In genomic region chr20:22654243-22654642, GRCh38 we compare ENCODE assay signal across 21 cellular contexts.
DNase-seq lines count a peak whose midpoint lies in the region; ATAC-seq, FAIRE-seq and TF ChIP-seq lines count a peak whose summit lies in the region.
"Had no signal": no experiment of that assay in that cellular context is flagged by ENCODE, and none has a peak within 500 bp of the region (broad histone marks: within the 10 kb centered on the region; RNA-seq: fewer than 3 reads in every experiment).

No MANE protein-coding gene starts in this region.

- TF ChIP-seq POLR2A in HepG2 (IDR thresholded peaks at IDR 0.05; ENCODE audit: insufficient read depth in 1 of 2, low read depth in 2 of 2, low read length in 2 of 2) (no peak), right lobe of liver (IDR thresholded peaks at IDR 0.05) (no peak)

- H2AFZ ChIP-seq in HepG2 (ENCODE audit: low read length): no peak overlapping the region
- H2AFZ ChIP-seq: GM23248 had no signal

- H3K9me3 ChIP-seq in HepG2 (ENCODE audit: low read length): no peaks in the 10 kb centered on the region
- no peaks in the 10 kb centered on the region for H3K9me3 ChIP-seq in right lobe of liver
- H3K9me3 ChIP-seq in naive thymus-derived CD4-positive, alpha-beta T cell (ENCODE audit: control insufficient read depth in 2 of 3, low read length in 3 of 3): no peaks in the 10 kb centered on the region
- H3K9me3 ChIP-seq: Caco-2 had no signal

- H3K79me2 ChIP-seq in HepG2 (ENCODE audit: insufficient read depth, low read length): no peaks in the 10 kb centered on the region

- no peak for FAIRE-seq in HepG2 (lab: Jason Lieb, UNC)
- peak; percentile 94 for FAIRE-seq in urothelium cell line (lab: Jason Lieb, UNC)
- FAIRE-seq: A204.1, G401.6, GM18507 had no signal

- H3K9ac ChIP-seq in HepG2 (ENCODE audit: insufficient read depth, low read depth, low read length): no peak overlapping the region
- H3K9ac ChIP-seq: BLaER1, GM23248 had no signal

- H3K4me3 Mint-ChIP-seq in naive thymus-derived CD4-positive, alpha-beta T cell: no peak overlapping the region
- no peak overlapping the region for H3K4me3 Mint-ChIP-seq in T-cell
- H3K4me3 Mint-ChIP-seq: B cell; CD4-positive, CD25-positive, alpha-beta regulatory T cell; CD8-positive, alpha-beta T cell; H9 had no signal

- WGBS in HepG2 (ENCODE audit: low lambda C conversion rate): 68% methylated on average over 7 of the region's 7 CpGs
- 91% methylated on average over 3 of the region's 7 CpGs for WGBS in right lobe of liver (ENCODE audit: insufficient coverage, low coverage, low lambda C conversion rate, missing lambda C conversion rate)

- in situ Hi-C loops in HepG2 (cut with HindIII; ENCODE audit: extremely low pct_ligation_motif_present, low pct_unique_long_range_greater_than_20kb): no loop called here

- H3K36me3 Mint-ChIP-seq in naive thymus-derived CD4-positive, alpha-beta T cell: no peaks in the 10 kb centered on the region
- no peaks in the 10 kb centered on the region for H3K36me3 Mint-ChIP-seq in T-cell
- H3K36me3 Mint-ChIP-seq: CD4-positive, CD25-positive, alpha-beta regulatory T cell; CD8-positive, alpha-beta T cell had no signal

- no peak for ATAC-seq in HepG2
- no peak for ATAC-seq in right lobe of liver
- peak; percentile 18 for ATAC-seq in naive thymus-derived CD4-positive, alpha-beta T cell
- ATAC-seq in T-cell (replicated peaks in 1 of 4): no peak
- ATAC-seq: CD8-positive, alpha-beta T cell; HCT116 had no signal

- TF ChIP-seq EP300 in HepG2 (IDR thresholded peaks at IDR 0.05; ENCODE audit: low read depth in 2 of 2, low read length in 2 of 2) (no peak), HepG2 (CRISPR knock-in tag; IDR thresholded peaks at IDR 0.05; ENCODE audit: borderline replicate concordance) (no peak)

- H3K4me1 Mint-ChIP-seq in naive thymus-derived CD4-positive, alpha-beta T cell: peaks cover 0 to 2% (median 0%) of the 10 kb centered on the region in 7 donors
- H3K4me1 Mint-ChIP-seq in T-cell: no peaks in the 10 kb centered on the region
- H3K4me1 Mint-ChIP-seq: B cell; CD4-positive, CD25-positive, alpha-beta regulatory T cell had no signal

- H3K9me3 Mint-ChIP-seq in naive thymus-derived CD4-positive, alpha-beta T cell: peaks cover 0 to 4% (median 0%) of the 10 kb centered on the region in 11 donors
- H3K9me3 Mint-ChIP-seq in T-cell: no peaks in the 10 kb centered on the region
- H3K9me3 Mint-ChIP-seq: CD8-positive, alpha-beta T cell; H9 had no signal

- intact Hi-C loops in HepG2 (cut with micrococcal nuclease; ENCODE audit: unreplicated experiment): no loop called here
- intact Hi-C loops in right lobe of liver (cut with DNase I): no loop called here
- intact Hi-C loops in naive thymus-derived CD4-positive, alpha-beta T cell (cut with micrococcal nuclease): no loop called here

- H3K36me3 ChIP-seq in HepG2 (replicated peaks in 1 of 2; ENCODE audit: control insufficient read depth in 1 of 2, insufficient read depth in 2 of 2, low read length in 2 of 2): no peaks in the 10 kb centered on the region
- H3K36me3 ChIP-seq in right lobe of liver: no peaks in the 10 kb centered on the region
- H3K36me3 ChIP-seq in naive thymus-derived CD4-positive, alpha-beta T cell (ENCODE audit: control insufficient read depth in 2 of 3, insufficient read depth in 3 of 3, low read length in 3 of 3): no peaks in the 10 kb centered on the region
- H3K36me3 ChIP-seq: BLaER1 had no signal

- H3K27me3 ChIP-seq in HepG2 (ENCODE audit: control insufficient read depth in 1 of 2, insufficient read depth in 2 of 2, low read length in 2 of 2) (peaks cover 2 to 31% of the 10 kb centered on the region in 2 experiments; a peak in 3 of 5 replicates), right lobe of liver (no peaks in the 10 kb centered on the region)
- H3K27me3 ChIP-seq in naive thymus-derived CD4-positive, alpha-beta T cell (ENCODE audit: control insufficient read depth in 2 of 2, insufficient read depth in 2 of 2, low read length in 2 of 2): no peaks in the 10 kb centered on the region
- H3K27me3 ChIP-seq: BLaER1 had no signal

- H3K4me1 ChIP-seq in HepG2 (ENCODE audit: insufficient read depth, low read length) (no peaks in the 10 kb centered on the region), right lobe of liver (no peaks in the 10 kb centered on the region)
- H3K4me1 ChIP-seq in naive thymus-derived CD4-positive, alpha-beta T cell (ENCODE audit: control insufficient read depth in 2 of 2, insufficient read depth in 2 of 2, low read length in 2 of 2): no peaks in the 10 kb centered on the region
- H3K4me1 ChIP-seq: Caco-2 had no signal

- no peak for TF ChIP-seq CTCF in HepG2 (CRISPR knock-in tag; IDR thresholded peaks at IDR 0.05)
- no peak for TF ChIP-seq CTCF in right lobe of liver (IDR thresholded peaks at IDR 0.05)

- no peak for DNase-seq in HepG2 (ENCODE audit: low spot score)
- DNase-seq in right lobe of liver: no peak
- DNase-seq in naive thymus-derived CD4-positive, alpha-beta T cell: no peak
- DNase-seq in urothelium cell line (ENCODE audit: low spot score): no peak
- DNase-seq in T-cell: no peak
- DNase-seq in SKM-1 treated with dmso at 0.1 percent for 144 hours (lab: John Stamatoyannopoulos, UW; ENCODE audit: unreplicated experiment): no peak
- DNase-seq: Caco-2; CD4-positive, CD25-positive, alpha-beta regulatory T cell; CD8-positive, alpha-beta T cell; DMS153; DND-41; GM23248; H9 had no signal

- no peaks in the 10 kb centered on the region for H4K20me1 ChIP-seq in HepG2 (ENCODE audit: insufficient read depth, low read length)
- H4K20me1 ChIP-seq: BLaER1 had no signal

- TF ChIP-seq RAD21 in HepG2 (CRISPR knock-in tag; IDR thresholded peaks at IDR 0.05): no peak

- H3K27ac ChIP-seq in HepG2 (ENCODE audit: extremely low read length, insufficient read depth, low read length): no peak overlapping the region
- H3K27ac ChIP-seq in right lobe of liver: no peak overlapping the region
- H3K27ac ChIP-seq in naive thymus-derived CD4-positive, alpha-beta T cell (ENCODE audit: low read depth, low read length): no peak overlapping the region
- H3K27ac ChIP-seq: 22Rv1, BLaER1, C4-2B, GM23248 had no signal

- POLR2A ChIA-PET in HepG2 (lab: Yijun Ruan, JAX): no interaction called here
- POLR2A ChIA-PET in naive thymus-derived CD4-positive, alpha-beta T cell (lab: Charles Lee): no interaction called here
- POLR2A ChIA-PET in T-cell (lab: Charles Lee): no interaction called here

- CTCF ChIA-PET in HepG2 (lab: Yijun Ruan, JAX; ENCODE audit: low intra/inter-chr PET ratio, low total read pairs): no interaction called here
- CTCF ChIA-PET in naive thymus-derived CD4-positive, alpha-beta T cell (lab: Charles Lee): no interaction called here
- CTCF ChIA-PET in T-cell (lab: Charles Lee): no interaction called here

- no peak overlapping the region for H3K27ac Mint-ChIP-seq in naive thymus-derived CD4-positive, alpha-beta T cell
- H3K27ac Mint-ChIP-seq in T-cell: no peak overlapping the region
- H3K27ac Mint-ChIP-seq: B cell; CD4-positive, CD25-positive, alpha-beta regulatory T cell; CD8-positive, alpha-beta T cell; H9 had no signal

- no peak overlapping the region for H3K4me2 ChIP-seq in HepG2 (ENCODE audit: low read depth, low read length)

- no TSS peak for BruUV-seq in HepG2 (replicated peaks; lab: Mats Ljungman, UMichigan)

- H3K4me3 ChIP-seq in HepG2 (replicated peaks in 1 of 3; ENCODE audit: insufficient read depth in 1 of 3, low read depth in 2 of 3, low read length in 3 of 3) (no peak overlapping the region), right lobe of liver (no peak overlapping the region)
- H3K4me3 ChIP-seq in naive thymus-derived CD4-positive, alpha-beta T cell (ENCODE audit: low read length): no peak overlapping the region
- H3K4me3 ChIP-seq: BLaER1, GM23248 had no signal

- peaks cover 0 to 16% (median 0%) of the 10 kb centered on the region in 5 donors for H3K27me3 Mint-ChIP-seq in naive thymus-derived CD4-positive, alpha-beta T cell
- no peaks in the 10 kb centered on the region for H3K27me3 Mint-ChIP-seq in T-cell
- H3K27me3 Mint-ChIP-seq: CD4-positive, CD25-positive, alpha-beta regulatory T cell had no signal

TF ChIP-seq in HepG2, 621 proteins besides CTCF, POLR2A, EP300 and RAD21 (continues in another document):
- TF ChIP-seq MNT (IDR thresholded peaks at IDR 0.05): peak; percentile 88
- TF ChIP-seq ZNF282 (IDR thresholded peaks at IDR 0.05; ENCODE audit: partially characterized antibody): peak; percentile 10
- TF ChIP-seq ATM (IDR thresholded peaks at IDR 0.05; ENCODE audit: borderline replicate concordance): 0 out of 2 replicates have a peak, but pooled peaks have one; percentile 29
- TF ChIP-seq, protein P1, sequence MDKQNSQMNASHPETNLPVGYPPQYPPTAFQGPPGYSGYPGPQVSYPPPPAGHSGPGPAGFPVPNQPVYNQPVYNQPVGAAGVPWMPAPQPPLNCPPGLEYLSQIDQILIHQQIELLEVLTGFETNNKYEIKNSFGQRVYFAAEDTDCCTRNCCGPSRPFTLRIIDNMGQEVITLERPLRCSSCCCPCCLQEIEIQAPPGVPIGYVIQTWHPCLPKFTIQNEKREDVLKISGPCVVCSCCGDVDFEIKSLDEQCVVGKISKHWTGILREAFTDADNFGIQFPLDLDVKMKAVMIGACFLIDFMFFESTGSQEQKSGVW (CRISPR knock-in tag; IDR thresholded peaks at IDR 0.05; ENCODE audit: borderline replicate concordance): no peak
- TF ChIP-seq THAP7 (CRISPR knock-in tag; IDR thresholded peaks at IDR 0.05): no peak
- peak; percentile 90; the same call in 1 of the 2 replicates for TF ChIP-seq NBN (conservative IDR thresholded peaks at IDR 0.05)
- peak; percentile 76; the same call in 1 of the 2 replicates for TF ChIP-seq PLRG1 (conservative IDR thresholded peaks at IDR 0.05)
- 0 out of 2 replicates have a peak, but pooled peaks have one; percentile 21 for TF ChIP-seq ATF7 (IDR thresholded peaks at IDR 0.05)
- no peak for TF ChIP-seq ATF7 (CRISPR knock-in tag; IDR thresholded peaks at IDR 0.05)
